9 cellular contexts compared by ENCODE assay signal in the genomic region with DNA sequence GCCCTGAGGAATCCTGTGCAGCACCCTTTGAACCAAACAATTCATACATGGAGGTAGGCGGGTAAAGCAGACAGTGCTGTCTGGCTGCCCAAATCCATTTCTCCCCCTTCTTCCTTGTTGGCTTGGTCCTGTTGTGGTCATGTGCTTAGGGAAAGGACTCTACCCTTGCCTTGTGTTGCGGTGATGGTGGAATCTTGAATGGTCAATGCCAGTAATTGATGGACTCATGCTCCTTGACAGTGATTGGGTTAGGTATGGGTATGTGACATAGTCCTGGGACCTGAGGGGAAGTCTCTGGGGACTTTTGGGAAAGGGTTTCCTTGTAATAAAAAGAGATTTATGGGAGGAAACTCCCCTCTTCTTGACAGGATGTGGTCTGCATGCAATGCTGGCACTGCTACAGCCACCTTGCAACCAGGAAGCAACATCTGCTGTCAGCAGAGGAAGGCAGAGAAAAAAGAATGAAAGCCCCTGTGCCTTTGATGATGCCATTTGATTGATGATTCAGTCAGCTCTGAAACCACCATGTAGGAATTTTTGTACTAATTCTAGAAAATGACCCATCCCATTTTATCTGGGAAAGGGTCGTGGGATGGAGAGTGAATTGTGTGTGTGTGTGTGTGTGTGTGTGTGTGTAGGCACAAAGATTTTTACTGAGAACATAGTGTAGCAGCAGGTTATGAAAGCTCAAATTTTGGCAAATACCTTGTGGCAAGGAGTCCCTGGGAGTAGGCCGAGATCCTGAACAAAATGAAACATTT. TPM values are rescaled to one million over a fixed set of nuclear protein-coding genes. Genes with fewer than 3 reads are reported as not detected.
DNase-seq lines count a peak whose midpoint lies in the region; ATAC-seq, FAIRE-seq and TF ChIP-seq lines count a peak whose summit lies in the region.
"Had no signal": no experiment of that assay in that cellular context is flagged by ENCODE, and none has a peak within 500 bp of the region (broad histone marks: within the 10 kb centered on the region; RNA-seq: fewer than 3 reads in every experiment).

No MANE protein-coding gene starts in this region.

- no peaks in the 10 kb centered on the region for H3K36me3 ChIP-seq in esophagus squamous epithelium

- no peaks in the 10 kb centered on the region for H3K9me3 ChIP-seq in esophagus squamous epithelium

- TF ChIP-seq POLR2A in H54 (IDR thresholded peaks at IDR 0.05; ENCODE audit: low read depth, low read length) (no peak), esophagus squamous epithelium (IDR thresholded peaks at IDR 0.05) (no peak)

- no peak for TF ChIP-seq CTCF in Calu3 (IDR thresholded peaks at IDR 0.05; ENCODE audit: unreplicated experiment)
- TF ChIP-seq CTCF in fibroblast of villous mesenchyme (IDR thresholded peaks at IDR 0.05; ENCODE audit: insufficient read depth, low read depth, low read length), result no peak
- TF ChIP-seq CTCF in esophagus squamous epithelium (IDR thresholded peaks at IDR 0.05), result no peak

- WGBS in esophagus squamous epithelium, 2 donors, result 58 to 83% methylated on average over 1 to 3 of the region's 4 CpGs

- H3K36me3 Mint-ChIP-seq in Calu3 (ENCODE audit: insufficient read depth, unreplicated experiment), result peaks cover 11% of the 10 kb centered on the region

- peaks cover 48% of the 10 kb centered on the region for H3K4me1 Mint-ChIP-seq in Calu3 (ENCODE audit: low read depth, unreplicated experiment)

- DNase-seq in Calu3, result peak; percentile 29
- DNase-seq in activated CD4-positive, CD25-positive, alpha-beta regulatory T cell treated with anti-CD3 and anti-CD28 coated beads, Interleukin-2, amount 50 U/mL, for 72 hours, result peak; percentile 41
- peak; percentile 33 for DNase-seq in fibroblast of villous mesenchyme (ENCODE audit: low read depth)
- DNase-seq in ACHN, result no peak
- DNase-seq in H54 (ENCODE audit: insufficient read length, low spot score), result no peak
- DNase-seq in esophagus squamous epithelium (lab: John Stamatoyannopoulos, UW), result no peak
- DNase-seq: DMS79 treated with DMSO at 0.1 percent for 48 hours had no signal

- peak overlapping the region in 1 of 4 donors; percentile 52 for H3K27ac ChIP-seq in esophagus squamous epithelium

- intact Hi-C loops in Calu3 (cut with micrococcal nuclease; ENCODE audit: unreplicated experiment) (loop anchor here (10.0 kb wide), 1 partner anchor 118 kb away; no protein-coding TSS in a partner anchor), esophagus squamous epithelium (cut with DNase I) (no loop called here)

- H3K9me3 Mint-ChIP-seq in Calu3 (ENCODE audit: low read depth, unreplicated experiment), result no peaks in the 10 kb centered on the region

- no peak overlapping the region for H3K4me3 Mint-ChIP-seq in Calu3 (ENCODE audit: low read depth, unreplicated experiment)

- BruUV-seq in Calu3 (replicated peaks; lab: Mats Ljungman, UMichigan), result no TSS peak

- ATAC-seq in HG03045 (IDR thresholded peaks at IDR 0.05; ENCODE audit: unreplicated experiment) (peak; percentile 37), HG02970 (IDR thresholded peaks at IDR 0.05; ENCODE audit: low FRiP score, unreplicated experiment) (no peak)

- in situ Hi-C loops in ACHN (cut with HindIII; ENCODE audit: low pct_ligation_motif_present, low pct_unique_long_range_greater_than_20kb, low sequenced_read_pairs), result no loop called here

- H3K4me1 ChIP-seq in esophagus squamous epithelium, result peaks cover 3 to 13% (median 5%) of the 10 kb centered on the region in 3 donors

- no peak overlapping the region for H3K4me3 ChIP-seq in fibroblast of villous mesenchyme (ENCODE audit: low read depth, low read length)
- H3K4me3 ChIP-seq in esophagus squamous epithelium, result no peak overlapping the region

- H3K27me3 ChIP-seq in esophagus squamous epithelium, result no peaks in the 10 kb centered on the region

- no peaks in the 10 kb centered on the region for H3K27me3 Mint-ChIP-seq in Calu3 (ENCODE audit: unreplicated experiment)

- CTCF ChIA-PET in Calu3 (lab: Charles Lee), result no interaction called here

- FAIRE-seq in H54 (lab: Jason Lieb, UNC), result no peak

- peak overlapping the region; percentile 88 for H3K27ac Mint-ChIP-seq in Calu3 (ENCODE audit: unreplicated experiment)

RNA-seq across cellular contexts. Expression of a gene that starts 30.0 kb away (rescaled TPM):
- total RNA-seq in Calu3 (2022) (347 and 376 TPM in 2 replicates), fibroblast of villous mesenchyme (142 and 167 TPM in 2 replicates), esophagus squamous epithelium (100 to 1,000 TPM in 2 of 4 donors, 10 to 100 TPM in 2; 76.6 to 112 (median 101) TPM)

Comparison
In these comparisons a context has a peak if more than half of its experiments do, and no peak if none do; other contexts are left out.
1. DNase-seq: peak in Calu3 (single experiment), activated CD4-positive, CD25-positive, alpha-beta regulatory T cell treated with anti-CD3 and anti-CD28 coated beads, Interleukin-2, amount 50 U/mL, for 72 hours (single experiment) and fibroblast of villous mesenchyme (single experiment); none in ACHN (single experiment), H54 (single experiment) and esophagus squamous epithelium (single experiment).